1 cellular context compared by ENCODE assay signal in genomic region chr14:61381589-61381988, GRCh38.
TF ChIP-seq lines count a peak whose summit lies in the region.

No MANE protein-coding gene starts in this region.

TF ChIP-seq in HEK293, 187 proteins besides CTCF, POLR2A, EP300 and RAD21 (continued from another document):
- 0 out of 2 replicates have a peak, but pooled peaks have one; percentile 11 for TF ChIP-seq ATF2 (tag by site-specific recombination; IDR thresholded peaks at IDR 0.05; ENCODE audit: low read depth)
- no peak for TF ChIP-seq PRDM4 (tag by site-specific recombination; IDR thresholded peaks at IDR 0.05)
- peak; percentile 72 for TF ChIP-seq ZBTB17 (tag by site-specific recombination; IDR thresholded peaks at IDR 0.05)
- peak; percentile 77 for TF ChIP-seq ZNF600 (tag by site-specific recombination; IDR thresholded peaks at IDR 0.05)
- 0 out of 2 replicates have a peak, but pooled peaks have one; percentile 28 for TF ChIP-seq SCRT1 (tag by site-specific recombination; IDR thresholded peaks at IDR 0.05; ENCODE audit: borderline replicate concordance)
